ENCODE assay signal across 21 cellular contexts in the genomic region with DNA sequence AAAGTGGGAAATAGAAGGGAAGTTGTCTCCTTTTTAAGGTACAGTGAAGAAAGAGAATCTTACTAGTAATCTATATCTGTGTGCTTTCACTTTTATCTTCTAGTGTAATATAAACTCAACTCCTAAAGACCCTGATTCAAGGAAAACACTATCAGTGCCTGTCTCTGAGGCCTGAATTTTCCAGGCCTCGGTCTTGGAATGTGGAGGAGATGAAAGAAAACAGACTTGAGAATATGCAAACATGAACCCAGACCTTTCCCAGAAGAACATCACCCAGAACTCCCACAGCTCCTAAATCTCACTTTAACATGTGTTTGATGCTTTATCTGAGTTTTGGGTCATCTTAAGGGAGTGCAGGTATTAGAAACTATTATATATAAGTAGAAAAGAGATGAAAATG.
"Had no signal": no experiment of that assay in that cellular context is flagged by ENCODE, and none has a peak within 500 bp of the region (broad histone marks: within the 10 kb centered on the region; RNA-seq: fewer than 3 reads in every experiment).

No MANE protein-coding gene starts in this region.

- H3K27me3 Mint-ChIP-seq: naive B cell; stimulated activated naive B cell treated with anti-CD40 and anti-IgM and Interleukin-4, amounts not matched to agents 10 μg/mL and 1 μg/mL and 100 μg/mL, for 72 hours had no signal

- H3K4me1 ChIP-seq: esophagus squamous epithelium, foreskin keratinocyte, vagina had no signal

- ATAC-seq: foreskin keratinocyte; lower lobe of right lung; stimulated activated naive B cell treated with anti-CD40 and anti-IgM and Interleukin-4, amounts not matched to agents 10 μg/mL and 1 μg/mL and 100 μg/mL, for 72 hours had no signal

- H3K9me3 Mint-ChIP-seq: activated T-helper 1 cell treated with anti-CD3 and anti-CD28 coated beads, Interleukin-12 subunit alpha, Interleukin-12 subunit beta, Interleukin-2, Interleukin-4 antibody, amounts not matched to agents 30 ng/mL and 10 ng/mL and 1 ng/mL, durations not matched to agents 14 hours and 24 hours and 36 hours; stimulated activated naive B cell treated with anti-CD40 and anti-IgM and Interleukin-4, amounts not matched to agents 10 μg/mL and 1 μg/mL and 100 μg/mL, for 72 hours had no signal

- H3K9me3 ChIP-seq: colonic mucosa, esophagus squamous epithelium, lower lobe of right lung, neutrophil, tibial nerve, vagina had no signal

- FAIRE-seq: endothelial cell of umbilical vein had no signal

- H3K4me3 Mint-ChIP-seq: activated T-helper 1 cell treated with anti-CD3 and anti-CD28 coated beads, Interleukin-12 subunit alpha, Interleukin-12 subunit beta, Interleukin-2, Interleukin-4 antibody, amounts not matched to agents 30 ng/mL and 10 ng/mL and 1 ng/mL, durations not matched to agents 14 hours and 24 hours and 36 hours; immature natural killer cell; naive B cell; stimulated activated naive B cell treated with anti-CD40 and anti-IgM and Interleukin-4, amounts not matched to agents 10 μg/mL and 1 μg/mL and 100 μg/mL, for 72 hours had no signal

- DNase-seq: activated CD4-positive, CD25-positive, alpha-beta regulatory T cell treated with anti-CD3 and anti-CD28 coated beads, Interleukin-2, amount 50 U/mL, for 72 hours; activated naive CD4-positive, alpha-beta T cell treated with Interleukin-2 at 50 U/mL for 16 hours; aorta; colonic mucosa; esophagus squamous epithelium; foreskin keratinocyte; glutamatergic neuron; immature natural killer cell; lower lobe of right lung; naive B cell; posterior cingulate gyrus; stimulated activated CD4-positive, alpha-beta T cell treated with anti-CD3 and anti-CD28 coated beads, Interleukin-15, amount 100 ng/mL, for 24 hours; stimulated activated CD4-positive, alpha-beta T cell treated with anti-CD3 and anti-CD28 coated beads, Interleukin-4, amount 100 ng/mL, for 1 hour; stimulated activated naive B cell treated with anti-CD40 and anti-IgM and Interleukin-4, amounts not matched to agents 10 μg/mL and 1 μg/mL and 100 μg/mL, for 72 hours; T-helper 1 cell; T1000 had no signal

- H3K4me3 ChIP-seq: colonic mucosa, esophagus squamous epithelium, lower lobe of right lung, tibial nerve, vagina had no signal

- H3K4me1 Mint-ChIP-seq: immature natural killer cell had no signal

- H3K27ac Mint-ChIP-seq: activated T-helper 1 cell treated with anti-CD3 and anti-CD28 coated beads, Interleukin-12 subunit alpha, Interleukin-12 subunit beta, Interleukin-2, Interleukin-4 antibody, amounts not matched to agents 30 ng/mL and 10 ng/mL and 1 ng/mL, durations not matched to agents 14 hours and 24 hours and 36 hours; immature natural killer cell; naive B cell; stimulated activated naive B cell treated with anti-CD40 and anti-IgM and Interleukin-4, amounts not matched to agents 10 μg/mL and 1 μg/mL and 100 μg/mL, for 72 hours had no signal

- H3K27ac ChIP-seq: colonic mucosa, esophagus squamous epithelium, foreskin keratinocyte, lower lobe of right lung, neutrophil, tibial nerve, vagina had no signal
